In the genomic region with DNA sequence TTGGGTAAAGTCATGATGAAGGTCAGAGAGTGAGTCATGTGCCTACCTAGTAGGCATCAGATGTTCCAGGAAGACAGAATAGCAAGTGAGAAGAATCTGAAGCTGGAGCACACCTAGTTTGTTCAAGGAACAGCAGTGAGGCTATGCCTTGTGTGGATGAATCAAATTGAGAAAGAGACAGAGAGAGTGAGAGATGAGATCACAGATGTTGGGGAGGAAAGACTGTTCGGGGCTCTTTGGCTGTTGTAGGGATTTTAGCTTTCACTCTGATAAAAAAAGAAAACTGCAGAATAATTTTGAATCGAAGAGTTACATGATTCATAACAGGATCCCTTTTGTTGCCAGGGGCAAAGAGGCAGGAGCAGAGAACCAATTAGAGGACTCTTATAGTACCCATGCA, we compare ENCODE assay signal across 22 cellular contexts. TPM values are rescaled to one million over a fixed set of nuclear protein-coding genes. Genes with fewer than 3 reads are reported as not detected.
DNase-seq lines count a peak whose midpoint lies in the region; ATAC-seq and TF ChIP-seq lines count a peak whose summit lies in the region.
"Had no signal": no experiment of that assay in that cellular context is flagged by ENCODE, and none has a peak within 500 bp of the region (broad histone marks: within the 10 kb centered on the region; RNA-seq: fewer than 3 reads in every experiment).

No MANE protein-coding gene starts in this region.

- no peak overlapping the region for H3K23ac ChIP-seq in IMR-90 (ENCODE audit: low read depth, low read length)

- no peaks in the 10 kb centered on the region for H3K36me3 ChIP-seq in IMR-90 (ENCODE audit: control insufficient read depth, insufficient read depth, low read length)
- H3K36me3 ChIP-seq in upper lobe of right lung, result no peaks in the 10 kb centered on the region
- H3K36me3 ChIP-seq in PC-9 (ENCODE audit: low read depth), result no peaks in the 10 kb centered on the region
- H3K36me3 ChIP-seq: adrenal gland, gastroesophageal sphincter, lower lobe of right lung, vagina had no signal

- no peak overlapping the region for H4K91ac ChIP-seq in IMR-90 (ENCODE audit: insufficient read depth, low read depth, low read length)

- H2BK5ac ChIP-seq in IMR-90 (ENCODE audit: low read depth, low read length, poor library complexity, severe bottlenecking), result no peak overlapping the region

- in situ Hi-C loops in IMR-90 (cut with MboI; ENCODE audit: low sequenced_read_pairs), result no loop called here

- no peaks in the 10 kb centered on the region for H3K9me2 ChIP-seq in PC-9 (ENCODE audit: insufficient read depth)

- no peak overlapping the region for H3K4me2 ChIP-seq in IMR-90 (ENCODE audit: low read depth, low read length)
- H3K4me2 ChIP-seq in PC-9, result no peak overlapping the region

- dilution Hi-C loops in IMR-90 (cut with HindIII; ENCODE audit: low sequenced_read_pairs, unreplicated experiment), result no loop called here

- no peaks in the 10 kb centered on the region for H3K9me3 Mint-ChIP-seq in activated CD4-positive, alpha-beta memory T cell treated with anti-CD3 and anti-CD28 coated beads for 36 hours
- H3K9me3 Mint-ChIP-seq in activated CD4-positive, alpha-beta memory T cell treated with anti-CD3 and anti-CD28 coated beads, Interleukin-2, amount 10 ng/mL, durations not matched to agents 7 days and 5 days, result no peaks in the 10 kb centered on the region
- H3K9me3 Mint-ChIP-seq: CD8-positive, alpha-beta memory T cell; naive thymus-derived CD4-positive, alpha-beta T cell had no signal

- POLR2A ChIA-PET in activated CD4-positive, alpha-beta memory T cell treated with anti-CD3 and anti-CD28 coated beads for 36 hours (lab: Charles Lee), result interaction anchor here (0.6 kb wide), 2 partner anchors 9 to 88 kb away, joined by 3 read pairs; no protein-coding TSS in a partner anchor
- POLR2A ChIA-PET in activated CD4-positive, alpha-beta memory T cell treated with anti-CD3 and anti-CD28 coated beads, Interleukin-2, amount 10 ng/mL, durations not matched to agents 7 days and 5 days (lab: Charles Lee), result no interaction called here
- POLR2A ChIA-PET in IMR-90 (lab: Charles Lee; ENCODE audit: unreplicated experiment), result no interaction called here
- POLR2A ChIA-PET in PC-9 (lab: Charles Lee; ENCODE audit: unreplicated experiment), result no interaction called here

- H4K8ac ChIP-seq in IMR-90 (ENCODE audit: low read depth in 2 of 2, low read length in 2 of 2), result no peak overlapping the region

- no peaks in the 10 kb centered on the region; the same call in 1 of the 2 replicates for H3K4me1 ChIP-seq in IMR-90 (ENCODE audit: control insufficient read depth, insufficient read depth, low read length)
- no peaks in the 10 kb centered on the region for H3K4me1 ChIP-seq in upper lobe of right lung
- no peaks in the 10 kb centered on the region for H3K4me1 ChIP-seq in PC-9 (replicated peaks; ENCODE audit: insufficient read depth)
- H3K4me1 ChIP-seq: adrenal gland, gastroesophageal sphincter, lower lobe of right lung, psoas muscle, vagina had no signal

- no peak overlapping the region for H2BK120ac ChIP-seq in IMR-90 (ENCODE audit: low read depth, low read length)

- no peaks in the 10 kb centered on the region for H3K9me1 ChIP-seq in IMR-90 (ENCODE audit: insufficient read depth, low read length)

- ATAC-seq in GM19395 (IDR thresholded peaks at IDR 0.05; ENCODE audit: unreplicated experiment), result peak; percentile 80
- no peak for ATAC-seq in IMR-90 (ENCODE audit: low read depth)
- ATAC-seq in upper lobe of right lung, result no peak
- no peak for ATAC-seq in GM18505 (IDR thresholded peaks at IDR 0.05; ENCODE audit: unreplicated experiment)
- ATAC-seq: gastroesophageal sphincter; lower lobe of right lung; naive thymus-derived CD4-positive, alpha-beta T cell; psoas muscle had no signal

- H3K9me3 ChIP-seq in IMR-90 (ENCODE audit: control insufficient read depth, insufficient read depth, low read length) (no peaks in the 10 kb centered on the region), upper lobe of right lung (no peaks in the 10 kb centered on the region), PC-9 (ENCODE audit: insufficient read depth, low read depth) (no peaks in the 10 kb centered on the region)
- H3K9me3 ChIP-seq: adrenal gland, gastroesophageal sphincter, lower lobe of right lung, psoas muscle, vagina had no signal

- H2AK9ac ChIP-seq in IMR-90 (replicated peaks; ENCODE audit: low read depth, low read length, poor library complexity), result no peak overlapping the region

- H3K79me2 ChIP-seq in PC-9 (ENCODE audit: low read depth), result no peaks in the 10 kb centered on the region

- BruUV-seq in IMR-90 (replicated peaks; lab: Mats Ljungman, UMichigan) (no TSS peak), PC-9 (replicated peaks; lab: Mats Ljungman, UMichigan) (no TSS peak)

- no peak overlapping the region for H2BK20ac ChIP-seq in IMR-90 (ENCODE audit: low read depth, low read length)

- no peak overlapping the region for H3K4ac ChIP-seq in IMR-90 (ENCODE audit: low read depth, low read length)

- 0 out of 2 replicates have a peak overlapping the region, but pooled peaks have one; percentile 29 for H3K14ac ChIP-seq in IMR-90 (replicated peaks; ENCODE audit: low read depth, low read length)

- H2AFZ ChIP-seq in IMR-90 (replicated peaks; ENCODE audit: low read length, poor library complexity) (no peak overlapping the region), PC-9 (no peak overlapping the region)

- H3K27me3 Mint-ChIP-seq in activated CD4-positive, alpha-beta memory T cell treated with anti-CD3 and anti-CD28 coated beads for 36 hours, result peaks cover 7% of the 10 kb centered on the region
- H3K27me3 Mint-ChIP-seq in activated CD4-positive, alpha-beta memory T cell treated with anti-CD3 and anti-CD28 coated beads, Interleukin-2, amount 10 ng/mL, durations not matched to agents 7 days and 5 days, result peaks cover 11% of the 10 kb centered on the region
- H3K27me3 Mint-ChIP-seq: CD8-positive, alpha-beta memory T cell had no signal

- H4K5ac ChIP-seq in IMR-90 (ENCODE audit: low read depth, low read length), result no peak overlapping the region

- no CpG with 5 or more reads among the region's 2 CpGs for WGBS in IMR-90 (ENCODE audit: extremely low coverage in 2 of 2, insufficient read length in 1 of 2), 2 experiments

- H3K56ac ChIP-seq in IMR-90 (ENCODE audit: extremely low read depth, insufficient read depth, low read length), result no peak overlapping the region

- H3K9ac ChIP-seq in IMR-90 (ENCODE audit: low read depth, low read length), result no peak overlapping the region

- H3K27ac Mint-ChIP-seq in activated CD4-positive, alpha-beta memory T cell treated with anti-CD3 and anti-CD28 coated beads for 36 hours, result peak overlapping the region; percentile 21
- H3K27ac Mint-ChIP-seq in activated CD4-positive, alpha-beta memory T cell treated with anti-CD3 and anti-CD28 coated beads, Interleukin-2, amount 10 ng/mL, durations not matched to agents 7 days and 5 days, result no peak overlapping the region
- H3K27ac Mint-ChIP-seq: naive thymus-derived CD4-positive, alpha-beta T cell had no signal

- intact Hi-C loops in activated CD4-positive, alpha-beta memory T cell treated with anti-CD3 and anti-CD28 coated beads for 36 hours (cut with micrococcal nuclease), result loop anchor here (1.0 to 5.0 kb wide), 5 partner anchors 85 to 808 kb away; partner anchors contain the start of genes KLLN and PTEN
- intact Hi-C loops in IMR-90 (cut with micrococcal nuclease), result no loop called here
- intact Hi-C loops in upper lobe of right lung (cut with DNase I), result no loop called here
- intact Hi-C loops in PC-9 (cut with micrococcal nuclease; ENCODE audit: unreplicated experiment), result no loop called here

- TF ChIP-seq RAD21 in IMR-90 (IDR thresholded peaks at IDR 0.05; ENCODE audit: low read length), result no peak

- H4K20me1 ChIP-seq in IMR-90 (ENCODE audit: insufficient read depth, low read length) (no peaks in the 10 kb centered on the region), PC-9 (ENCODE audit: insufficient read depth) (no peaks in the 10 kb centered on the region)

- TF ChIP-seq POLR2A in IMR-90 (IDR thresholded peaks at IDR 0.05; ENCODE audit: low read depth, low read length) (no peak), GM18505 (IDR thresholded peaks at IDR 0.05; ENCODE audit: borderline replicate concordance, extremely low read depth, insufficient read depth, insufficient read length) (no peak)

- H3K4me1 Mint-ChIP-seq in activated CD4-positive, alpha-beta memory T cell treated with anti-CD3 and anti-CD28 coated beads for 36 hours (ENCODE audit: low read depth), result peaks cover 18% of the 10 kb centered on the region
- H3K4me1 Mint-ChIP-seq in activated CD4-positive, alpha-beta memory T cell treated with anti-CD3 and anti-CD28 coated beads, Interleukin-2, amount 10 ng/mL, durations not matched to agents 7 days and 5 days, result peaks cover 10% of the 10 kb centered on the region

- H3K4me3 ChIP-seq in IMR-90 (ENCODE audit: insufficient read depth, low read depth, low read length) (no peak overlapping the region), upper lobe of right lung (no peak overlapping the region), PC-9 (no peak overlapping the region)
- H3K4me3 ChIP-seq: adrenal gland, gastroesophageal sphincter, lower lobe of right lung, psoas muscle, vagina had no signal

- no peaks in the 10 kb centered on the region for H3K36me3 Mint-ChIP-seq in activated CD4-positive, alpha-beta memory T cell treated with anti-CD3 and anti-CD28 coated beads for 36 hours
- H3K36me3 Mint-ChIP-seq in activated CD4-positive, alpha-beta memory T cell treated with anti-CD3 and anti-CD28 coated beads, Interleukin-2, amount 10 ng/mL, durations not matched to agents 7 days and 5 days (ENCODE audit: low read depth), result no peaks in the 10 kb centered on the region
- H3K36me3 Mint-ChIP-seq: CD8-positive, alpha-beta memory T cell; naive thymus-derived CD4-positive, alpha-beta T cell had no signal

- H2AK5ac ChIP-seq in IMR-90 (ENCODE audit: low read depth, low read length), result no peak overlapping the region

- no peak overlapping the region for H3K18ac ChIP-seq in IMR-90 (ENCODE audit: low read depth, low read length)

- no peaks in the 10 kb centered on the region for H3F3A ChIP-seq in PC-9 (ENCODE audit: insufficient read depth, low read depth)

- peak; percentile 33 for DNase-seq in activated CD4-positive, alpha-beta memory T cell treated with anti-CD3 and anti-CD28 coated beads for 36 hours
- no peak for DNase-seq in activated CD4-positive, alpha-beta memory T cell treated with anti-CD3 and anti-CD28 coated beads, Interleukin-2, amount 10 ng/mL, durations not matched to agents 7 days and 5 days
- DNase-seq in IMR-90, result no peak
- peak; percentile 6 for DNase-seq in stimulated activated CD4-positive, alpha-beta T cell treated with anti-CD3 and anti-CD28 coated beads, Interleukin-2, amount 100 ng/mL, for 4 hours (ENCODE audit: low read depth)
- no peak for DNase-seq in upper lobe of right lung
- DNase-seq in PC-9, result no peak
- DNase-seq: ACHN; CD8-positive, alpha-beta memory T cell; cerebellar nuclear complex; GF-D8; lower lobe of right lung; naive thymus-derived CD4-positive, alpha-beta T cell; psoas muscle; Right ventricle myocardium superior; stimulated activated naive CD4-positive, alpha-beta T cell had no signal

- H3K27ac ChIP-seq in IMR-90 (ENCODE audit: insufficient read depth, low read length) (no peak overlapping the region), upper lobe of right lung (no peak overlapping the region), PC-9 (no peak overlapping the region)
- H3K27ac ChIP-seq: adrenal gland, gastroesophageal sphincter, lower lobe of right lung, psoas muscle, vagina had no signal

- H3K27me3 ChIP-seq in IMR-90 (ENCODE audit: control insufficient read depth, insufficient read depth, low read length), result no peaks in the 10 kb centered on the region; the same call in 1 of the 2 replicates
- H3K27me3 ChIP-seq in upper lobe of right lung, result no peaks in the 10 kb centered on the region
- no peaks in the 10 kb centered on the region for H3K27me3 ChIP-seq in PC-9 (ENCODE audit: insufficient read depth, low read depth)
- H3K27me3 ChIP-seq: adrenal gland, gastroesophageal sphincter, vagina had no signal

- H3K4me3 Mint-ChIP-seq in activated CD4-positive, alpha-beta memory T cell treated with anti-CD3 and anti-CD28 coated beads for 36 hours, result no peak overlapping the region
- no peak overlapping the region for H3K4me3 Mint-ChIP-seq in activated CD4-positive, alpha-beta memory T cell treated with anti-CD3 and anti-CD28 coated beads, Interleukin-2, amount 10 ng/mL, durations not matched to agents 7 days and 5 days
- H3K4me3 Mint-ChIP-seq: CD8-positive, alpha-beta memory T cell; naive thymus-derived CD4-positive, alpha-beta T cell had no signal

- H2BK15ac ChIP-seq in IMR-90 (ENCODE audit: low read depth, low read length), result no peak overlapping the region

- H3K79me1 ChIP-seq in IMR-90 (ENCODE audit: low read depth in 1 of 2, low read length in 2 of 2), result no peaks in the 10 kb centered on the region

- CTCF ChIA-PET in activated CD4-positive, alpha-beta memory T cell treated with anti-CD3 and anti-CD28 coated beads for 36 hours (lab: Charles Lee), result interaction anchor here (0.7 to 1.7 kb wide), 6 partner anchors 18 to 360 kb away, joined by 3 to 8 read pairs (median 4); partner anchors contain the start of gene RNLS
- CTCF ChIA-PET in activated CD4-positive, alpha-beta memory T cell treated with anti-CD3 and anti-CD28 coated beads, Interleukin-2, amount 10 ng/mL, durations not matched to agents 7 days and 5 days (lab: Charles Lee), result no interaction called here
- CTCF ChIA-PET in IMR-90 (lab: Yijun Ruan, JAX) (interaction anchor here (0.6 kb wide), 1 partner anchor 87 kb away, joined by 5 read pairs; no protein-coding TSS in a partner anchor), PC-9 (lab: Charles Lee) (no interaction called here)

- no peak for TF ChIP-seq CTCF in IMR-90 (conservative IDR thresholded peaks at IDR 0.05; ENCODE audit: low read depth, low read length)
- TF ChIP-seq CTCF in upper lobe of right lung (IDR thresholded peaks at IDR 0.05), result no peak
- TF ChIP-seq CTCF in PC-9 (conservative IDR thresholded peaks at IDR 0.05), result no peak

RNA-seq across cellular contexts. Expression of gene LIPF, which starts 6.3 kb away (rescaled TPM):
- total RNA-seq in activated CD4-positive, alpha-beta memory T cell treated with anti-CD3 and anti-CD28 coated beads for 36 hours, result not detected
- total RNA-seq in activated CD4-positive, alpha-beta memory T cell treated with anti-CD3 and anti-CD28 coated beads, Interleukin-2, amount 10 ng/mL, durations not matched to agents 7 days and 5 days, result not detected
- total RNA-seq in IMR-90 (2012; rRNA removed), result not detected in 2 replicates
- polyA plus RNA-seq in IMR-90 (2012; rRNA removed), result not detected in 2 replicates
- polyA plus RNA-seq in IMR-90 (2012; cell fraction: cytosol; rRNA removed), result not detected in 2 replicates
- polyA plus RNA-seq in IMR-90 (2012; cell fraction: nucleus; rRNA removed; ENCODE audit: low replicate concordance), result not detected in 2 replicates
- not detected for total RNA-seq in upper lobe of right lung
- total RNA-seq in PC-9 (2021), result not detected in 2 replicates
- total RNA-seq: CD8-positive, alpha-beta memory T cell; endothelial cell of umbilical vein; gastroesophageal sphincter; lower lobe of right lung; naive thymus-derived CD4-positive, alpha-beta T cell; psoas muscle; Right ventricle myocardium superior; T-helper 2 cell treated with Interferon-gamma antibody and Interleukin-4, amounts not matched to agents 100 ng/mL and 5 ng/mL, for 36 hours; vagina had no signal
- polyA plus RNA-seq: CD8-positive, alpha-beta memory T cell; endothelial cell of umbilical vein; naive thymus-derived CD4-positive, alpha-beta T cell had no signal

RNA-seq across cellular contexts. Expression of gene LIPK, which starts 35.6 kb away (rescaled TPM):
- not detected for total RNA-seq in activated CD4-positive, alpha-beta memory T cell treated with anti-CD3 and anti-CD28 coated beads for 36 hours
- total RNA-seq in activated CD4-positive, alpha-beta memory T cell treated with anti-CD3 and anti-CD28 coated beads, Interleukin-2, amount 10 ng/mL, durations not matched to agents 7 days and 5 days, result not detected
- total RNA-seq in IMR-90 (2012; rRNA removed) (not detected in 2 replicates), upper lobe of right lung (not detected), PC-9 (2021) (not detected in 2 replicates)
- polyA plus RNA-seq in IMR-90 (2012; rRNA removed), result not detected in 2 replicates
- polyA plus RNA-seq in IMR-90 (2012; cell fraction: cytosol; rRNA removed), result not detected in 2 replicates
- not detected in 2 replicates for polyA plus RNA-seq in IMR-90 (2012; cell fraction: nucleus; rRNA removed; ENCODE audit: low replicate concordance)
- total RNA-seq: adrenal gland; CD8-positive, alpha-beta memory T cell; endothelial cell of umbilical vein; gastroesophageal sphincter; lower lobe of right lung; naive thymus-derived CD4-positive, alpha-beta T cell; psoas muscle; Right ventricle myocardium superior; T-helper 2 cell treated with Interferon-gamma antibody and Interleukin-4, amounts not matched to agents 100 ng/mL and 5 ng/mL, for 36 hours; vagina had no signal
- polyA plus RNA-seq: adrenal gland; CD8-positive, alpha-beta memory T cell; endothelial cell of umbilical vein; naive thymus-derived CD4-positive, alpha-beta T cell; psoas muscle had no signal

Comparison
In these comparisons a context has a peak if more than half of its experiments do, and no peak if none do; other contexts are left out.
1. DNase-seq: peak in activated CD4-positive, alpha-beta memory T cell treated with anti-CD3 and anti-CD28 coated beads for 36 hours (single experiment) and stimulated activated CD4-positive, alpha-beta T cell treated with anti-CD3 and anti-CD28 coated beads, Interleukin-2, amount 100 ng/mL, for 4 hours (single experiment); none in activated CD4-positive, alpha-beta memory T cell treated with anti-CD3 and anti-CD28 coated beads, Interleukin-2, amount 10 ng/mL, durations not matched to agents 7 days and 5 days (single experiment), IMR-90 (single experiment), upper lobe of right lung (single experiment) and PC-9 (0 of 2).
2. CTCF ChIA-PET loops: an anchor here in activated CD4-positive, alpha-beta memory T cell treated with anti-CD3 and anti-CD28 coated beads for 36 hours (0.7 to 1.7 kb wide) and IMR-90 (0.6 kb wide); none called in activated CD4-positive, alpha-beta memory T cell treated with anti-CD3 and anti-CD28 coated beads, Interleukin-2, amount 10 ng/mL, durations not matched to agents 7 days and 5 days and PC-9.